Comparison of ENCODE assay signal across 10 cellular contexts in the genomic region with DNA sequence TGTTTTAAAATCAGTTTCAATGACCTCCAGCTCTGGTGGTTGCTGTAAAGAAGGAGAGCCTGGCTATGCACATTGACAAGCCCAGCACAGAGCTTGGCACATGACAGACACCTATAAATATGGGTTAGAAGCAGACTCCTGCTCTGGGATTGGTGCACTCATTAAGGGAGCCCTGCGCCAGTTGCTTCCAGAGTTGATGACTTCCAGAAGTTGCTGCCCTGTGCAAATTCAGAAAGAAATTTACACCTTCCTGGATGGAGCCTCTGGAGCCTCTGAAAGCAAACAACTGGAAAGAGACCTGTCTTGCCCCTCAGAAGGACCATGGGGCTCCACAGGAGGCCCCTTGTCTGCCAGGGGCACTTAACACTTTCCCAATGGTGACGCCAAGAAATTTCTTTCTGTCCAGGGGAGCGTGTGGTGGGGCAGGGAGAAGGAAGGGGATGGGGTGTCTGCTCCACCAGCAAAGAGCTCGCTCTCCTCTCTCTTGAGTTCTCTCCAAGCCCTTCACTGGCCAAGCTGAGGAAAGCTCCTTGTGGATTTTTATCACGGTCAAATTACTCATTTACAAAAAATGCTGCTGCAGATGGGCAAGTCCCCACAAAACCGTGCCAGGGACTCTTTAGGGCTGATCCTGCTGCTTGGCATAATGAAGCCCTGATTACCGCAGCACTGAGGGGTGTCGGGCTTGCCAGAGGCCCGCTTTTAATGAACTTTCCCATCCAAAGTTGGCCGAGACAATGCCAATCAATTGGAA.
A peak's percentile ranks its signal among the peaks of the same experiment; 100 is the strongest.
DNase-seq lines count a peak whose midpoint lies in the region; ATAC-seq and TF ChIP-seq lines count a peak whose summit lies in the region.
"Had no signal": no experiment of that assay in that cellular context is flagged by ENCODE, and none has a peak within 500 bp of the region (broad histone marks: within the 10 kb centered on the region; RNA-seq: fewer than 3 reads in every experiment).

No MANE protein-coding gene starts in this region.

- 7% methylated on average over 10 of the region's 10 CpGs for WGBS in GM23248 (ENCODE audit: low coverage in 1 of 2, low lambda C conversion rate in 2 of 2, missing lambda C conversion rate in 2 of 2), 2 experiments
- 53% methylated on average over 9 of the region's 10 CpGs for WGBS in SK-N-SH (ENCODE audit: low lambda C conversion rate)

- ATAC-seq in sciatic nerve (peak; percentile 68), left colon (no peak), HG02642 (IDR thresholded peaks at IDR 0.05; ENCODE audit: poor library complexity, unreplicated experiment) (no peak)
- ATAC-seq: activated T-cell treated with anti-CD3 and anti-CD28 coated beads, Interleukin-2, amount 50 U/mL, for 4 hours had no signal

- no peaks in the 10 kb centered on the region for H3K79me2 ChIP-seq in GM23248 (ENCODE audit: insufficient read depth)
- H3K79me2 ChIP-seq in SK-N-SH (ENCODE audit: insufficient read depth) = no peaks in the 10 kb centered on the region

- no peak for TF ChIP-seq CTCF in SK-N-SH (IDR thresholded peaks at IDR 0.05)

- H3K9me3 ChIP-seq in GM23248 (ENCODE audit: low read depth) (no peaks in the 10 kb centered on the region), SK-N-SH (no peaks in the 10 kb centered on the region)

- H3K4me2 ChIP-seq in GM23248 (ENCODE audit: unreplicated experiment) = peak overlapping the region; percentile 76
- peak overlapping the region; percentile 55; the same call in 1 of the 2 replicates for H3K4me2 ChIP-seq in SK-N-SH

- intact Hi-C loops in sciatic nerve (cut with DNase I) = no loop called here
- intact Hi-C loops in left colon (cut with DNase I, micrococcal nuclease) = no loop called here

- DNase-seq in GM23248 (peak; percentile 90), SK-N-SH (no peak), fibroblast of peridontal ligament (ENCODE audit: extremely low read depth) (peak; percentile 83), sciatic nerve (ENCODE audit: low spot score) (no peak), left colon (no peak), occipital lobe (lab: John Stamatoyannopoulos, UW) (no peak)
- DNase-seq: activated B cell treated with CpG ODN at 0.5 μM for 24 hours; activated T-cell treated with anti-CD3 and anti-CD28 coated beads, Interleukin-2, amount 50 U/mL, for 4 hours; NCI-H526 had no signal

- H2AFZ ChIP-seq in GM23248 = peak overlapping the region; percentile 60
- no peak overlapping the region for H2AFZ ChIP-seq in SK-N-SH (ENCODE audit: low read depth)

- TF ChIP-seq EP300 in SK-N-SH (IDR thresholded peaks at IDR 0.05; ENCODE audit: borderline replicate concordance in 1 of 2, low read depth in 1 of 2, low read length in 1 of 2) = no peak

- in situ Hi-C loops in GM23248 (cut with MboI) = no loop called here

- H3K27ac ChIP-seq in GM23248 (peak overlapping the region; percentile 18; the same call in 1 of the 2 replicates), SK-N-SH (ENCODE audit: low read depth in 2 of 2, low read length in 1 of 2) (peak overlapping the region in 1 of 2 experiments; percentile 61; a peak in 2 of 4 replicates)

- H3K9ac ChIP-seq in GM23248 (no peak overlapping the region), SK-N-SH (no peak overlapping the region)

- CTCF ChIA-PET in SK-N-SH (lab: Yijun Ruan, JAX) = interaction anchor here (1.0 kb wide), 1 partner anchor 61 kb away, joined by 3 read pairs; no protein-coding TSS in a partner anchor

- H4K20me1 ChIP-seq in GM23248 (ENCODE audit: insufficient read depth) (no peaks in the 10 kb centered on the region), SK-N-SH (ENCODE audit: insufficient read depth) (no peaks in the 10 kb centered on the region)

- H3K27me3 ChIP-seq in GM23248 (replicated peaks; ENCODE audit: insufficient read depth) = no peaks in the 10 kb centered on the region
- no peaks in the 10 kb centered on the region for H3K27me3 ChIP-seq in SK-N-SH (ENCODE audit: insufficient read depth)

- H3K4me1 ChIP-seq in GM23248 (ENCODE audit: insufficient read depth) (peaks cover 22% of the 10 kb centered on the region), SK-N-SH (ENCODE audit: control insufficient read depth in 1 of 2, insufficient read depth in 2 of 2, low read depth in 1 of 2, low read length in 1 of 2) (peaks cover 0 to 6% of the 10 kb centered on the region in 2 experiments; a peak in 1 of 4 replicates)

- TF ChIP-seq RAD21 in SK-N-SH (IDR thresholded peaks at IDR 0.05; ENCODE audit: low read length) = no peak

- H3F3A ChIP-seq in GM23248 (ENCODE audit: insufficient read depth) = peaks cover 17% of the 10 kb centered on the region
- H3F3A ChIP-seq in SK-N-SH (replicated peaks; ENCODE audit: insufficient read depth) = no peaks in the 10 kb centered on the region

- H3K4me3 ChIP-seq in GM23248 (peak overlapping the region; percentile 48), SK-N-SH (ENCODE audit: low read depth in 2 of 2, low read length in 1 of 2) (no peak overlapping the region)

- POLR2A ChIA-PET in SK-N-SH (lab: Yijun Ruan, JAX) = no interaction called here

- H3K36me3 ChIP-seq in GM23248 (ENCODE audit: low read depth) (no peaks in the 10 kb centered on the region), SK-N-SH (replicated peaks in 1 of 2; ENCODE audit: control insufficient read depth in 1 of 2, insufficient read depth in 2 of 2, low read length in 1 of 2) (no peaks in the 10 kb centered on the region)

- H3K9me2 ChIP-seq in GM23248 (ENCODE audit: insufficient read depth) (no peaks in the 10 kb centered on the region), SK-N-SH (no peaks in the 10 kb centered on the region)

TF ChIP-seq in SK-N-SH, 30 proteins besides CTCF, POLR2A, EP300 and RAD21:
- TF ChIP-seq TCF12 (IDR thresholded peaks at IDR 0.05) (peak; percentile 41; the same call in 1 of the 2 replicates), GABPA (IDR thresholded peaks at IDR 0.05; ENCODE audit: low read depth) (no peak), JUND (IDR thresholded peaks at IDR 0.05) (no peak), GATA2 (CRISPR knock-in tag; IDR thresholded peaks at IDR 0.05) (no peak), TAF1 (IDR thresholded peaks at IDR 0.05; ENCODE audit: borderline replicate concordance, low read depth, low read length) (no peak), EZH2phosphoT487 (IDR thresholded peaks at IDR 0.05; ENCODE audit: borderline replicate concordance, low read depth) (no peak)
TF ChIP-seq in SK-N-SH: peak in this region for 1.

Comparison
In these comparisons a context has a peak if more than half of its experiments do, and no peak if none do; other contexts are left out.
1. DNase-seq: peak in GM23248 (single experiment) and fibroblast of peridontal ligament (single experiment); none in SK-N-SH (single experiment), sciatic nerve (single experiment), left colon (0 of 2) and occipital lobe (single experiment).